ENCODE assay signal across 1 cellular context in the genomic region with DNA sequence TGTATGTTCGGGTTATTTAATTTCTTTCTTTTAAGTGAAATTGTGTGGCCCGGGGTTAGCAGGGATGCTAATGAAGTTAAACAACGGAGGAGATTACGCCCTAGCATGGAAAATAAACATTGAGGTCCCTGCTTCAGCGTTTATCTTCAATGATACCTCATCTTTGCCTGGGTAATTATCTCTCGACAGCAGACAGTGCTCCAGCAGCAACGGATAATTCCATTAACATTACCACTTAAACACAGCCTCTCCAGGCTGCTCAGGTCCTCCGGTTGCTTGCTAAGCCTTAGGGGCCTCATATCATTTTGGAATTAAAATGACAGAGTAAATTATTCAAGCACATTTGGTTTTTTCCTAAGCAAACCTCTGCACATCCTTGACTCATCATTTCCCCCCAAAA.
A peak's percentile ranks its signal among the peaks of the same experiment; 100 is the strongest.
TF ChIP-seq lines count a peak whose summit lies in the region.

No MANE protein-coding gene starts in this region.

TF ChIP-seq in K562, 482 proteins besides CTCF, POLR2A, EP300 and RAD21 (continued from another document):
- TF ChIP-seq, protein P1, sequence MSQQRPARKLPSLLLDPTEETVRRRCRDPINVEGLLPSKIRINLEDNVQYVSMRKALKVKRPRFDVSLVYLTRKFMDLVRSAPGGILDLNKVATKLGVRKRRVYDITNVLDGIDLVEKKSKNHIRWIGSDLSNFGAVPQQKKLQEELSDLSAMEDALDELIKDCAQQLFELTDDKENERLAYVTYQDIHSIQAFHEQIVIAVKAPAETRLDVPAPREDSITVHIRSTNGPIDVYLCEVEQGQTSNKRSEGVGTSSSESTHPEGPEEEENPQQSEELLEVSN (IDR thresholded peaks at IDR 0.05; ENCODE audit: borderline replicate concordance in 1 of 2, extremely low read depth in 1 of 2, insufficient read depth in 1 of 2, insufficient read length in 1 of 2, low read depth in 1 of 2, low read length in 1 of 2, poor library complexity in 1 of 2, severe bottlenecking in 1 of 2) = no peak
- peak; percentile 34 to 81; a peak in 3 of 4 replicates for TF ChIP-seq TBL1XR1 (IDR thresholded peaks at IDR 0.05; ENCODE audit: low read length in 2 of 2)
- no peak for TF ChIP-seq NFIX (CRISPR knock-in tag; IDR thresholded peaks at IDR 0.05; ENCODE audit: low read depth)
- peak; percentile 29 for TF ChIP-seq NEUROD1 (IDR thresholded peaks at IDR 0.05; ENCODE audit: borderline replicate concordance, low read depth, low read length, partially characterized antibody)
- TF ChIP-seq ESRRA (IDR thresholded peaks at IDR 0.05; ENCODE audit: borderline replicate concordance, low read depth) = no peak
- TF ChIP-seq L3MBTL2 (IDR thresholded peaks at IDR 0.05) = 0 out of 2 replicates have a peak, but pooled peaks have one; percentile 16
- TF ChIP-seq, protein P2, sequence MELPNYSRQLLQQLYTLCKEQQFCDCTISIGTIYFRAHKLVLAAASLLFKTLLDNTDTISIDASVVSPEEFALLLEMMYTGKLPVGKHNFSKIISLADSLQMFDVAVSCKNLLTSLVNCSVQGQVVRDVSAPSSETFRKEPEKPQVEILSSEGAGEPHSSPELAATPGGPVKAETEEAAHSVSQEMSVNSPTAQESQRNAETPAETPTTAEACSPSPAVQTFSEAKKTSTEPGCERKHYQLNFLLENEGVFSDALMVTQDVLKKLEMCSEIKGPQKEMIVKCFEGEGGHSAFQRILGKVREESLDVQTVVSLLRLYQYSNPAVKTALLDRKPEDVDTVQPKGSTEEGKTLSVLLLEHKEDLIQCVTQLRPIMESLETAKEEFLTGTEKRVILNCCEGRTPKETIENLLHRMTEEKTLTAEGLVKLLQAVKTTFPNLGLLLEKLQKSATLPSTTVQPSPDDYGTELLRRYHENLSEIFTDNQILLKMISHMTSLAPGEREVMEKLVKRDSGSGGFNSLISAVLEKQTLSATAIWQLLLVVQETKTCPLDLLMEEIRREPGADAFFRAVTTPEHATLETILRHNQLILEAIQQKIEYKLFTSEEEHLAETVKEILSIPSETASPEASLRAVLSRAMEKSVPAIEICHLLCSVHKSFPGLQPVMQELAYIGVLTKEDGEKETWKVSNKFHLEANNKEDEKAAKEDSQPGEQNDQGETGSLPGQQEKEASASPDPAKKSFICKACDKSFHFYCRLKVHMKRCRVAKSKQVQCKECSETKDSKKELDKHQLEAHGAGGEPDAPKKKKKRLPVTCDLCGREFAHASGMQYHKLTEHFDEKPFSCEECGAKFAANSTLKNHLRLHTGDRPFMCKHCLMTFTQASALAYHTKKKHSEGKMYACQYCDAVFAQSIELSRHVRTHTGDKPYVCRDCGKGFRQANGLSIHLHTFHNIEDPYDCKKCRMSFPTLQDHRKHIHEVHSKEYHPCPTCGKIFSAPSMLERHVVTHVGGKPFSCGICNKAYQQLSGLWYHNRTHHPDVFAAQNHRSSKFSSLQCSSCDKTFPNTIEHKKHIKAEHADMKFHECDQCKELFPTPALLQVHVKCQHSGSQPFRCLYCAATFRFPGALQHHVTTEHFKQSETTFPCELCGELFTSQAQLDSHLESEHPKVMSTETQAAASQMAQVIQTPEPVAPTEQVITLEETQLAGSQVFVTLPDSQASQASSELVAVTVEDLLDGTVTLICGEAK (IDR thresholded peaks at IDR 0.05) = no peak
- TF ChIP-seq, protein P2 (CRISPR knock-in tag; IDR thresholded peaks at IDR 0.05) = no peak
- no peak for TF ChIP-seq HCFC1 (IDR thresholded peaks at IDR 0.05; ENCODE audit: low read depth, low read length)
- TF ChIP-seq, protein P3, sequence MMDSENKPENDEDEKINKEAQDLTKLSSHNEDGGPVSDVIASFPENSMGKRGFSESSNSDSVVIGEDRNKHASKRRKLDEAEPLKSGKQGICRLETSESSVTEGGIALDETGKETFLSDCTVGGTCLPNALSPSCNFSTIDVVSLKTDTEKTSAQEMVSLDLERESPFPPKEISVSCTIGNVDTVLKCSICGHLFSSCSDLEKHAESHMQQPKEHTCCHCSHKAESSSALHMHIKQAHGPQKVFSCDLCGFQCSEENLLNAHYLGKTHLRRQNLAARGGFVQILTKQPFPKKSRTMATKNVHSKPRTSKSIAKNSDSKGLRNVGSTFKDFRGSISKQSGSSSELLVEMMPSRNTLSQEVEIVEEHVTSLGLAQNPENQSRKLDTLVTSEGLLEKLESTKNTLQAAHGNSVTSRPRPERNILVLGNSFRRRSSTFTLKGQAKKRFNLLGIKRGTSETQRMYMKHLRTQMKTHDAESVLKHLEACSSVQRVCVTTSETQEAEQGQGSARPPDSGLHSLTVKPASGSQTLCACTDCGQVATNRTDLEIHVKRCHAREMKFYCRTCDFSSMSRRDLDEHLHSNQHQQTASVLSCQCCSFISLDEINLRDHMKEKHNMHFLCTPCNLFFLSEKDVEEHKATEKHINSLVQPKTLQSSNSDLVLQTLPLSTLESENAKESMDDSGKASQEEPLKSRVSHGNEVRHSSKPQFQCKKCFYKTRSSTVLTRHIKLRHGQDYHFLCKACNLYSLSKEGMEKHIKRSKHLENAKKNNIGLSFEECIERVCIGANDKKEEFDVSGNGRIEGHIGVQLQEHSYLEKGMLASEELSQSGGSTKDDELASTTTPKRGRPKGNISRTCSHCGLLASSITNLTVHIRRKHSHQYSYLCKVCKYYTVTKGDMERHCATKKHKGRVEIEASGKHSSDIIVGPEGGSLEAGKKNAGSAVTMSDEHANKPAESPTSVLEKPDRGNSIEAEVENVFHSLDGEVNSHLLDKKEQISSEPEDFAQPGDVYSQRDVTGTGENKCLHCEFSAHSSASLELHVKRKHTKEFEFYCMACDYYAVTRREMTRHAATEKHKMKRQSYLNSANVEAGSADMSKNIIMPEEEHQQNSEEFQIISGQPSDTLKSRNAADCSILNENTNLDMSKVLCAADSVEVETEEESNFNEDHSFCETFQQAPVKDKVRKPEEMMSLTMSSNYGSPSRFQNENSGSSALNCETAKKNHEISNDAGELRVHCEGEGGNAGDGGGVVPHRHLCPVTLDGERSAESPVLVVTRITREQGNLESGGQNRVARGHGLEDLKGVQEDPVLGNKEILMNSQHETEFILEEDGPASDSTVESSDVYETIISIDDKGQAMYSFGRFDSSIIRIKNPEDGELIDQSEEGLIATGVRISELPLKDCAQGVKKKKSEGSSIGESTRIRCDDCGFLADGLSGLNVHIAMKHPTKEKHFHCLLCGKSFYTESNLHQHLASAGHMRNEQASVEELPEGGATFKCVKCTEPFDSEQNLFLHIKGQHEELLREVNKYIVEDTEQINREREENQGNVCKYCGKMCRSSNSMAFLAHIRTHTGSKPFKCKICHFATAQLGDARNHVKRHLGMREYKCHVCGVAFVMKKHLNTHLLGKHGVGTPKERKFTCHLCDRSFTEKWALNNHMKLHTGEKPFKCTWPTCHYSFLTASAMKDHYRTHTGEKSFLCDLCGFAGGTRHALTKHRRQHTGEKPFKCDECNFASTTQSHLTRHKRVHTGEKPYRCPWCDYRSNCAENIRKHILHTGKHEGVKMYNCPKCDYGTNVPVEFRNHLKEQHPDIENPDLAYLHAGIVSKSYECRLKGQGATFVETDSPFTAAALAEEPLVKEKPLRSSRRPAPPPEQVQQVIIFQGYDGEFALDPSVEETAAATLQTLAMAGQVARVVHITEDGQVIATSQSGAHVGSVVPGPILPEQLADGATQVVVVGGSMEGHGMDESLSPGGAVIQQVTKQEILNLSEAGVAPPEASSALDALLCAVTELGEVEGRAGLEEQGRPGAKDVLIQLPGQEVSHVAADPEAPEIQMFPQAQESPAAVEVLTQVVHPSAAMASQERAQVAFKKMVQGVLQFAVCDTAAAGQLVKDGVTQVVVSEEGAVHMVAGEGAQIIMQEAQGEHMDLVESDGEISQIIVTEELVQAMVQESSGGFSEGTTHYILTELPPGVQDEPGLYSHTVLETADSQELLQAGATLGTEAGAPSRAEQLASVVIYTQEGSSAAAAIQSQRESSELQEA (IDR thresholded peaks at IDR 0.05; ENCODE audit: low read depth) = no peak
- TF ChIP-seq ZNF316 (IDR thresholded peaks at IDR 0.05) = no peak
- TF ChIP-seq DNMT1 (IDR thresholded peaks at IDR 0.05) = no peak
- TF ChIP-seq ELF4 (CRISPR knock-in tag; IDR thresholded peaks at IDR 0.05) = no peak
- TF ChIP-seq FOXJ2 (tag; IDR thresholded peaks at IDR 0.05) = peak; percentile 91
